8 cellular contexts compared by ENCODE assay signal in the genomic region with DNA sequence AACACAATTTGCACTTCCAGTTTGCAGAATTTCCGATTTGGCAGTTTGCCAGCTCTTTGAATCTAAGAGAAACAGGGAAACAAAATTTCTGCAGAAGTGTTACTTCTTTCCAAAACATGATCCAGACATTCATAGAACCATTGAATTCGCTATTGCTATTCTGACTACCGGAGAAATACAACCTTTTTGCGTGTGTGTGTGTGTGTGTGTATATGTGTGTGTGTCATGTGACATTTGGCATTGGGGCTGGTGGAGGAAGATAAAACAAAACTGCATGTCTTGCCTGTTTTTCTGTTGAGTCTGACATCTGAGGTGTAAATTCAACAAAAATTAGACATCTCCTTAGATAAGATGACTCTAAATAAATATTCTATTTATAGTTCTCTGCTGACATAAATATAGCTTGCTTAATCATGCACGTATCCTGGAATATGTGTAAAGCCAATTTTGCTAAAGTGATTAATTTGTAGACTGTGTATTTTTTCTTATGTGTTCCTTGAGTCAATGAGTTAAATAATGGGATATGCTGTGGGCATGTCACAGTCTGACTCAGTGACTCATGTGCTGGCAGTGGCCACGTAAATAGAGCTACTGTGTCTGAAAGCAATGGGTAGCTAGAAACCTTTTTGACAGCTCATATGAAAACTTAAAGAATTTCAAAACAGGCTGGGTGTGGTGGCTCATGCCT.
DNase-seq lines count a peak whose midpoint lies in the region; ATAC-seq and FAIRE-seq lines count a peak whose summit lies in the region.

No MANE protein-coding gene starts in this region.

- FAIRE-seq in frontal cortex (lab: Jason Lieb, UNC), result no peak

- no peak overlapping the region for H3K4me3 Mint-ChIP-seq in activated T-cell treated with anti-CD3 and anti-CD28 coated beads, Interleukin-2, amount 50 U/mL, for 4 hours

- H3K27me3 Mint-ChIP-seq in activated T-cell treated with anti-CD3 and anti-CD28 coated beads, Interleukin-2, amount 50 U/mL, for 4 hours (ENCODE audit: low read depth), result peaks cover 8% of the 10 kb centered on the region

- no peaks in the 10 kb centered on the region for H3K36me3 Mint-ChIP-seq in activated T-cell treated with anti-CD3 and anti-CD28 coated beads, Interleukin-2, amount 50 U/mL, for 4 hours (ENCODE audit: insufficient read depth)

- H3K4me1 Mint-ChIP-seq in activated T-cell treated with anti-CD3 and anti-CD28 coated beads, Interleukin-2, amount 50 U/mL, for 4 hours (ENCODE audit: low read depth), result peaks cover 16% of the 10 kb centered on the region

- ATAC-seq in GM19023 (IDR thresholded peaks at IDR 0.05; ENCODE audit: unreplicated experiment) (peak; percentile 54), HG03045 (IDR thresholded peaks at IDR 0.05; ENCODE audit: unreplicated experiment) (no peak)
- peak; percentile 67 to 91 for ATAC-seq in activated T-cell treated with anti-CD3 and anti-CD28 coated beads, Interleukin-2, amount 50 U/mL, for 4 hours

- H3K9me3 Mint-ChIP-seq in activated T-cell treated with anti-CD3 and anti-CD28 coated beads, Interleukin-2, amount 50 U/mL, for 4 hours, result no peaks in the 10 kb centered on the region

- DNase-seq in Ammon's horn (ENCODE audit: low spot score) (peak; percentile 16), HS-27A (ENCODE audit: low read depth) (peak; percentile 33), kidney tubule cell (ENCODE audit: low spot score) (peak; percentile 95), frontal cortex (ENCODE audit: low spot score in 2 of 2) (no peak), NCI-H82 treated with DMSO at 0.1 percent for 48 hours (lab: John Stamatoyannopoulos, UW; ENCODE audit: unreplicated experiment) (no peak)
- DNase-seq in activated T-cell treated with anti-CD3 and anti-CD28 coated beads, Interleukin-2, amount 50 U/mL, for 4 hours, result no peak

Comparison
In these comparisons a context has a peak if more than half of its experiments do, and no peak if none do; other contexts are left out.
1. DNase-seq: peak in Ammon's horn (single experiment), HS-27A (single experiment) and kidney tubule cell (single experiment); none in activated T-cell treated with anti-CD3 and anti-CD28 coated beads, Interleukin-2, amount 50 U/mL, for 4 hours (single experiment), frontal cortex (0 of 2) and NCI-H82 treated with DMSO at 0.1 percent for 48 hours (single experiment).